In genomic region chr14:67187210-67187609, GRCh38 we compare ENCODE assay signal across 12 cellular contexts. TPM values are rescaled to one million over a fixed set of nuclear protein-coding genes. Genes with fewer than 3 reads are reported as not detected.
DNase-seq lines count a peak whose midpoint lies in the region; ATAC-seq and TF ChIP-seq lines count a peak whose summit lies in the region.
"Had no signal": no experiment of that assay in that cellular context is flagged by ENCODE, and none has a peak within 500 bp of the region (broad histone marks: within the 10 kb centered on the region; RNA-seq: fewer than 3 reads in every experiment).

No MANE protein-coding gene starts in this region.

- no peaks in the 10 kb centered on the region for H3K36me3 ChIP-seq in lung (ENCODE audit: control insufficient read depth in 2 of 2, insufficient read depth in 2 of 2, low read length in 2 of 2)
- H3K36me3 ChIP-seq in CD8-positive, alpha-beta memory T cell (ENCODE audit: insufficient read depth, low read length): no peaks in the 10 kb centered on the region
- no peaks in the 10 kb centered on the region for H3K36me3 ChIP-seq in CD4-positive, alpha-beta memory T cell (ENCODE audit: insufficient read depth, low read length)

- H3K27ac ChIP-seq in lung (ENCODE audit: low read depth in 1 of 2, low read length in 1 of 2): no peak overlapping the region
- H3K27ac ChIP-seq in CD8-positive, alpha-beta memory T cell (ENCODE audit: low read depth, low read length): no peak overlapping the region
- no peak overlapping the region for H3K27ac ChIP-seq in CD4-positive, alpha-beta memory T cell (ENCODE audit: low read depth, low read length)

- no peak overlapping the region for H3K4me3 Mint-ChIP-seq in CD8-positive, alpha-beta memory T cell
- no peak overlapping the region for H3K4me3 Mint-ChIP-seq in CD4-positive, alpha-beta memory T cell
- H3K4me3 Mint-ChIP-seq: activated CD4-positive, alpha-beta T cell treated with anti-CD3 and anti-CD28 coated beads, Interleukin-2, amount 10 ng/mL, durations not matched to agents 24 days and 14 days; stimulated activated memory B cell treated with anti-CD40 and anti-IgM and Interleukin-4, amounts not matched to agents 10 μg/mL and 1 μg/mL and 100 μg/mL, for 72 hours had no signal

- no peaks in the 10 kb centered on the region for H3K9me3 Mint-ChIP-seq in CD8-positive, alpha-beta memory T cell
- H3K9me3 Mint-ChIP-seq in CD4-positive, alpha-beta memory T cell: no peaks in the 10 kb centered on the region
- H3K9me3 Mint-ChIP-seq: activated CD4-positive, alpha-beta T cell treated with anti-CD3 and anti-CD28 coated beads, Interleukin-2, amount 10 ng/mL, durations not matched to agents 24 days and 14 days; stimulated activated memory B cell treated with anti-CD40 and anti-IgM and Interleukin-4, amounts not matched to agents 10 μg/mL and 1 μg/mL and 100 μg/mL, for 72 hours had no signal

- peaks cover 0 to under 1% (median 0%) of the 10 kb centered on the region in 3 donors for H3K36me3 Mint-ChIP-seq in CD8-positive, alpha-beta memory T cell
- peaks cover under 1 to 1% of the 10 kb centered on the region in 2 donors for H3K36me3 Mint-ChIP-seq in CD4-positive, alpha-beta memory T cell

- no peaks in the 10 kb centered on the region for H3K27me3 ChIP-seq in lung (ENCODE audit: control insufficient read depth, insufficient read depth)
- H3K27me3 ChIP-seq in CD8-positive, alpha-beta memory T cell (ENCODE audit: insufficient read depth, low read length, poor library complexity, severe bottlenecking): no peaks in the 10 kb centered on the region
- H3K27me3 ChIP-seq in CD4-positive, alpha-beta memory T cell (ENCODE audit: insufficient read depth, low read length): no peaks in the 10 kb centered on the region

- peaks cover 0 to 12% of the 10 kb centered on the region in 2 donors for H3K27me3 Mint-ChIP-seq in CD8-positive, alpha-beta memory T cell
- no peaks in the 10 kb centered on the region for H3K27me3 Mint-ChIP-seq in CD4-positive, alpha-beta memory T cell
- H3K27me3 Mint-ChIP-seq: activated CD4-positive, alpha-beta T cell treated with anti-CD3 and anti-CD28 coated beads, Interleukin-2, amount 10 ng/mL, durations not matched to agents 24 days and 14 days; stimulated activated memory B cell treated with anti-CD40 and anti-IgM and Interleukin-4, amounts not matched to agents 10 μg/mL and 1 μg/mL and 100 μg/mL, for 72 hours had no signal

- TF ChIP-seq CTCF in cardiac fibroblast (IDR thresholded peaks at IDR 0.05; ENCODE audit: low read depth, low read length) (no peak), lung (IDR thresholded peaks at IDR 0.05; ENCODE audit: control extremely low read depth, extremely low read depth) (no peak), GM10248 (IDR thresholded peaks at IDR 0.05; ENCODE audit: control extremely low read depth, extremely low read depth, low read depth, missing control alignments) (no peak)

- peaks cover 0 to 2% of the 10 kb centered on the region in 2 donors for H3K4me1 ChIP-seq in lung (ENCODE audit: control insufficient read depth in 2 of 2, insufficient read depth in 2 of 2, low read length in 2 of 2)
- peaks cover 5% of the 10 kb centered on the region for H3K4me1 ChIP-seq in CD8-positive, alpha-beta memory T cell (ENCODE audit: insufficient read depth, low read length)
- peaks cover 16% of the 10 kb centered on the region for H3K4me1 ChIP-seq in CD4-positive, alpha-beta memory T cell (ENCODE audit: insufficient read depth, low read length)

- intact Hi-C loops in CD4-positive, alpha-beta memory T cell (cut with micrococcal nuclease): no loop called here

- H3K4me3 ChIP-seq in cardiac fibroblast (replicated peaks in 1 of 2; ENCODE audit: low read depth in 2 of 2, low read length in 2 of 2) (no peak overlapping the region), lung (no peak overlapping the region)
- no peak overlapping the region for H3K4me3 ChIP-seq in CD8-positive, alpha-beta memory T cell (ENCODE audit: low read length)
- no peak overlapping the region for H3K4me3 ChIP-seq in CD4-positive, alpha-beta memory T cell (ENCODE audit: low read length in 2 of 2)

- DNase-seq in AG20443 (ENCODE audit: low spot score) (peak; percentile 80), LHCN-M2 (ENCODE audit: low read depth) (peak; percentile 80), cardiac fibroblast (ENCODE audit: low read depth in 2 of 2) (peak; percentile 44 to 70), lung (ENCODE audit: low spot score) (no peak), NCI-H748 treated with DMSO at 0.1 percent for 48 hours (lab: John Stamatoyannopoulos, UW) (no peak), GM10248 (ENCODE audit: extremely low spot score) (no peak)
- no peak for DNase-seq in CD8-positive, alpha-beta memory T cell
- DNase-seq in CD4-positive, alpha-beta memory T cell: no peak
- DNase-seq: OCI-M1 had no signal

- POLR2A ChIA-PET in CD8-positive, alpha-beta memory T cell (lab: Charles Lee): no interaction called here
- POLR2A ChIA-PET in CD4-positive, alpha-beta memory T cell (lab: Charles Lee; ENCODE audit: partially characterized antibody): no interaction called here
- POLR2A ChIA-PET in GM10248 (lab: Yijun Ruan, JAX): no interaction called here

- CTCF ChIA-PET in CD8-positive, alpha-beta memory T cell (lab: Charles Lee): no interaction called here
- CTCF ChIA-PET in CD4-positive, alpha-beta memory T cell (lab: Charles Lee; ENCODE audit: partially characterized antibody): interaction anchor here (0.9 to 1.3 kb wide), 2 partner anchors 9 to 99 kb away, joined by 3 read pairs; no protein-coding TSS in a partner anchor
- CTCF ChIA-PET in GM10248 (lab: Yijun Ruan, JAX): no interaction called here

- peak; percentile 80 for ATAC-seq in lung (ENCODE audit: insufficient read depth, low FRiP score)
- ATAC-seq: sciatic nerve; stimulated activated memory B cell treated with anti-CD40 and anti-IgM and Interleukin-4, amounts not matched to agents 10 μg/mL and 1 μg/mL and 100 μg/mL, for 72 hours had no signal

- no peaks in the 10 kb centered on the region for H3K9me3 ChIP-seq in lung (ENCODE audit: control insufficient read depth in 2 of 2, insufficient read depth in 1 of 2, low read length in 1 of 2)
- no peaks in the 10 kb centered on the region for H3K9me3 ChIP-seq in CD8-positive, alpha-beta memory T cell (ENCODE audit: low read length)
- H3K9me3 ChIP-seq in CD4-positive, alpha-beta memory T cell (ENCODE audit: control insufficient read depth in 1 of 2, low read length in 2 of 2): no peaks in the 10 kb centered on the region

- no peak overlapping the region for H3K27ac Mint-ChIP-seq in CD8-positive, alpha-beta memory T cell
- no peak overlapping the region for H3K27ac Mint-ChIP-seq in CD4-positive, alpha-beta memory T cell
- H3K27ac Mint-ChIP-seq: activated CD4-positive, alpha-beta T cell treated with anti-CD3 and anti-CD28 coated beads, Interleukin-2, amount 10 ng/mL, durations not matched to agents 24 days and 14 days; stimulated activated memory B cell treated with anti-CD40 and anti-IgM and Interleukin-4, amounts not matched to agents 10 μg/mL and 1 μg/mL and 100 μg/mL, for 72 hours had no signal

- peaks cover 2 to 6% (median 5%) of the 10 kb centered on the region in 3 donors for H3K4me1 Mint-ChIP-seq in CD8-positive, alpha-beta memory T cell
- peaks cover 7 to 16% (median 9%) of the 10 kb centered on the region in 4 donors for H3K4me1 Mint-ChIP-seq in CD4-positive, alpha-beta memory T cell

RNA-seq across cellular contexts. Expression of gene GARIN2, which starts 2.0 kb away (rescaled TPM):
- not detected in 2 replicates for total RNA-seq in LHCN-M2 (2014; rRNA removed)
- not detected for polyA plus RNA-seq in LHCN-M2 (2012)
- total RNA-seq in lung: under 1 TPM in 1 of 2 donors, not detected in 1; 0.11 TPM
- under 1 TPM; 0.03 to 0.06 TPM for polyA plus RNA-seq in lung
- total RNA-seq in CD8-positive, alpha-beta memory T cell: not detected
- polyA plus RNA-seq in CD8-positive, alpha-beta memory T cell: not detected
- total RNA-seq in CD4-positive, alpha-beta memory T cell: not detected
- not detected for polyA plus RNA-seq in CD4-positive, alpha-beta memory T cell
- total RNA-seq: sciatic nerve had no signal

RNA-seq across cellular contexts. Expression of gene PALS1, which starts 54.0 kb away (rescaled TPM):
- 23.8 and 25.2 TPM in 2 replicates for total RNA-seq in LHCN-M2 (2014; rRNA removed)
- polyA plus RNA-seq in LHCN-M2 (2012): 23.1 TPM
- total RNA-seq in lung: 10 to 100 TPM; 26.1 to 45.7 TPM
- 1 to 10 TPM; 6.1 to 8.7 TPM for polyA plus RNA-seq in lung
- total RNA-seq in CD8-positive, alpha-beta memory T cell: 1 to 10 TPM; 5.6 to 6.7 TPM
- 1.8 TPM for polyA plus RNA-seq in CD8-positive, alpha-beta memory T cell
- total RNA-seq in CD4-positive, alpha-beta memory T cell: 10 to 100 TPM; 16.2 to 18.5 TPM
- polyA plus RNA-seq in CD4-positive, alpha-beta memory T cell: 1 to 10 TPM; 2.2 to 3.4 TPM

Comparison
In these comparisons a context has a peak if more than half of its experiments do, and no peak if none do; other contexts are left out.
1. DNase-seq: peak in AG20443 (single experiment), LHCN-M2 (single experiment) and cardiac fibroblast (2 of 2); none in lung (single experiment), CD8-positive, alpha-beta memory T cell (0 of 5), NCI-H748 treated with DMSO at 0.1 percent for 48 hours (single experiment), CD4-positive, alpha-beta memory T cell (0 of 5) and GM10248 (single experiment).